31 cellular contexts compared by ENCODE assay signal in genomic region chr2:219213026-219213415, GRCh38.
"Had no signal": no experiment of that assay in that cellular context is flagged by ENCODE, and none has a peak within 500 bp of the region (broad histone marks: within the 10 kb centered on the region; RNA-seq: fewer than 3 reads in every experiment).

No MANE protein-coding gene starts in this region.

- H3K4me3 Mint-ChIP-seq: activated B cell treated with CpG ODN at 0.5 μM for 24 hours; activated CD8-positive, alpha-beta T cell treated with anti-CD3 and anti-CD28 coated beads for 36 hours; activated naive CD4-positive, alpha-beta T cell treated with anti-CD3 and anti-CD28 coated beads for 36 hours; activated naive CD4-positive, alpha-beta T cell treated with anti-CD3 and anti-CD28 coated beads, Interleukin-2, amount 50 U/mL, for 24 hours; activated T-cell treated with anti-CD3 and anti-CD28 coated beads, Interleukin-2, amount 50 U/mL, for 4 hours; activated T-helper 1 cell treated with anti-CD3 and anti-CD28 coated beads, Interleukin-12 subunit alpha, Interleukin-12 subunit beta, Interleukin-2, Interleukin-4 antibody, amounts not matched to agents 30 ng/mL and 10 ng/mL and 1 ng/mL, durations not matched to agents 14 hours and 24 hours and 36 hours; central memory CD8-positive, alpha-beta T cell; T-helper 17 cell; T-helper 2 cell treated with Interferon-gamma antibody and Interleukin-4, amounts not matched to agents 5 μg/mL and 100 μg/mL, for 36 hours had no signal

- H3K27me3 Mint-ChIP-seq: activated B cell treated with CpG ODN at 0.5 μM for 24 hours; activated CD8-positive, alpha-beta T cell treated with anti-CD3 and anti-CD28 coated beads for 36 hours; activated naive CD4-positive, alpha-beta T cell treated with anti-CD3 and anti-CD28 coated beads, Interleukin-2, amount 50 U/mL, for 24 hours; central memory CD8-positive, alpha-beta T cell; effector memory CD8-positive, alpha-beta T cell; T-helper 17 cell had no signal

- ATAC-seq: activated CD4-positive, CD25-positive, alpha-beta regulatory T cell treated with anti-CD3 and anti-CD28 coated beads, Interleukin-2, amount 50 U/mL, for 24 hours; activated CD8-positive, alpha-beta T cell treated with anti-CD3 and anti-CD28 coated beads for 36 hours; activated T-cell treated with anti-CD3 and anti-CD28 coated beads, Interleukin-2, amount 50 U/mL, for 4 hours; effector memory CD8-positive, alpha-beta T cell; foreskin keratinocyte; gastrocnemius medialis; heart left ventricle; T-helper 17 cell had no signal

- H3K9me3 ChIP-seq: esophagus muscularis mucosa, gastrocnemius medialis, heart left ventricle had no signal

- H3K27me3 ChIP-seq: brain microvascular endothelial cell, esophagus muscularis mucosa, foreskin keratinocyte, gastrocnemius medialis, heart left ventricle had no signal

- DNase-seq: activated B cell treated with CpG ODN at 0.5 μM for 24 hours; activated CD4-positive, alpha-beta T cell treated with anti-CD3 and anti-CD28 coated beads for 48 hours; activated CD4-positive, alpha-beta T cell treated with anti-CD3 and anti-CD28 coated beads, Interleukin-2, amount 50 U/mL, for 48 hours; activated CD8-positive, alpha-beta memory T cell treated with anti-CD3 and anti-CD28 coated beads for 24 hours; activated CD8-positive, alpha-beta T cell treated with anti-CD3 and anti-CD28 coated beads for 36 hours; activated effector memory CD4-positive, alpha-beta T cell treated with anti-CD3 and anti-CD28 coated beads, Interleukin-2, amount 50 U/mL, for 16 hours; activated naive CD4-positive, alpha-beta T cell treated with anti-CD3 and anti-CD28 coated beads for 36 hours; activated T-cell treated with anti-CD3 and anti-CD28 coated beads, Interleukin-2, amount 50 U/mL, for 4 hours; amniotic stem cell; anterior cingulate cortex; brain microvascular endothelial cell; cortex of kidney; dermis blood vessel endothelial cell; effector CD4-positive, alpha-beta T cell; effector memory CD8-positive, alpha-beta T cell; erythroblast; foreskin keratinocyte; glutamatergic neuron; T-helper 1 cell; T-helper 17 cell; T1000; WERI-Rb-1 had no signal

- H3K27ac ChIP-seq: brain microvascular endothelial cell, esophagus muscularis mucosa, foreskin keratinocyte, heart left ventricle, WERI-Rb-1 had no signal

- H3K9me3 Mint-ChIP-seq: activated B cell treated with CpG ODN at 0.5 μM for 24 hours; activated CD8-positive, alpha-beta T cell treated with anti-CD3 and anti-CD28 coated beads for 36 hours; activated naive CD4-positive, alpha-beta T cell treated with anti-CD3 and anti-CD28 coated beads for 36 hours; activated naive CD4-positive, alpha-beta T cell treated with anti-CD3 and anti-CD28 coated beads, Interleukin-2, amount 50 U/mL, for 24 hours; activated T-cell treated with anti-CD3 and anti-CD28 coated beads, Interleukin-2, amount 50 U/mL, for 4 hours; activated T-helper 1 cell treated with anti-CD3 and anti-CD28 coated beads, Interleukin-12 subunit alpha, Interleukin-12 subunit beta, Interleukin-2, Interleukin-4 antibody, amounts not matched to agents 30 ng/mL and 10 ng/mL and 1 ng/mL, durations not matched to agents 14 hours and 24 hours and 36 hours; activated T-helper 2 cell treated with anti-CD3 and anti-CD28 coated beads, Interferon-gamma antibody, Interleukin-2, Interleukin-4, amounts not matched to agents 10 μg/mL and 5 μg/mL and 100 μg/mL, durations not matched to agents 14 hours and 24 hours and 36 hours; central memory CD8-positive, alpha-beta T cell; effector memory CD8-positive, alpha-beta T cell; T-helper 2 cell treated with Interferon-gamma antibody and Interleukin-4, amounts not matched to agents 5 μg/mL and 100 μg/mL, for 36 hours had no signal

- H3K27ac Mint-ChIP-seq: activated B cell treated with CpG ODN at 0.5 μM for 24 hours; activated CD8-positive, alpha-beta T cell treated with anti-CD3 and anti-CD28 coated beads for 36 hours; activated naive CD4-positive, alpha-beta T cell treated with anti-CD3 and anti-CD28 coated beads for 36 hours; activated naive CD4-positive, alpha-beta T cell treated with anti-CD3 and anti-CD28 coated beads, Interleukin-2, amount 50 U/mL, for 24 hours; activated T-helper 1 cell treated with anti-CD3 and anti-CD28 coated beads, Interleukin-12 subunit alpha, Interleukin-12 subunit beta, Interleukin-2, Interleukin-4 antibody, amounts not matched to agents 30 ng/mL and 10 ng/mL and 1 ng/mL, durations not matched to agents 14 hours and 24 hours and 36 hours; activated T-helper 2 cell treated with anti-CD3 and anti-CD28 coated beads, Interferon-gamma antibody, Interleukin-2, Interleukin-4, amounts not matched to agents 10 μg/mL and 5 μg/mL and 100 μg/mL, durations not matched to agents 14 hours and 24 hours and 36 hours; T-helper 17 cell; T-helper 2 cell treated with Interferon-gamma antibody and Interleukin-4, amounts not matched to agents 5 μg/mL and 100 μg/mL, for 36 hours had no signal

- H3K4me3 ChIP-seq: esophagus muscularis mucosa, gastrocnemius medialis, heart left ventricle had no signal
